ENCODE assay signal across 1 cellular context in the genomic region with DNA sequence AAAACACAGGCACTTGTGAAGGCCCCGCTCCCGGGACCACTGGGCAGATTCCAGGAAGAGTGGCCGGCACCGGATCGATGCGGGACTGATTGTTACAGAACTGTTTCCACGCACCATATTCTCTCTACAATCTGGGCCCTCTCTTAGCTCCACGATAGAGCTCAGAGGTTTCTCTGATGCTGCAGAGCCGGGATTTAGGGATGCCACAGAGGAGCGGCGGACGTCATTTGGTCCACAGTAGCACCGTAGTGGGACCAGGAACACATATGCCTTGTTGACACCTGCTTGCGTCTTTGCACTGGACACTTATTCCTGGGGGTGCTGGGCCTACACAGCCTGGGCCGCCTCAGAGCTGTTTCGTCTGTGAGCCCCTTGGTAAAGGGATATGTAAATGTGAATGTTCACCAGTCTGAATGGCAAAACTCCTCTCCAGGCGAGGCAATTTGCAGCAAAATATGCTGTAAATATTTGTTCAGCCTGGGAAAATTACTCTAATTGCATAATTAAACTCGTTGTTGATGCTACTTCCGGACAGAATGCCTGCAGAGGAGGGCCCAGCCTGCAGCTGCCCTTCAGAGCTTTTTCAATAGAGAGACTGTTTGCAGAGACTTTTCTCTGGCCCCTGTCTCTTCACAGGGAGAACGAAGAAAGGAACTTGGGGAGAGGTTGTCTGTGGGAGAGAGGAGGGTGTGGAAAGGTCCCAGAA.
TF ChIP-seq lines count a peak whose summit lies in the region.

No MANE protein-coding gene starts in this region.

TF ChIP-seq in HepG2, 621 proteins besides CTCF, POLR2A, EP300 and RAD21 (continued from another document and continues in another):
- TF ChIP-seq MXI1 (IDR thresholded peaks at IDR 0.05; ENCODE audit: borderline replicate concordance, low read depth, low read length) (0 out of 3 replicates have a peak, but pooled peaks have one; percentile 18), NFIC (IDR thresholded peaks at IDR 0.05; ENCODE audit: low read length) (0 out of 2 replicates have a peak, but pooled peaks have one; percentile 8), ZNF580 (CRISPR knock-in tag; IDR thresholded peaks at IDR 0.05; ENCODE audit: borderline replicate concordance, low read depth) (peak; percentile 45; the same call in 1 of the 2 replicates), IRX3 (CRISPR knock-in tag; IDR thresholded peaks at IDR 0.05; ENCODE audit: borderline replicate concordance, low read depth) (no peak), HDAC1 (CRISPR knock-in tag; IDR thresholded peaks at IDR 0.05) (peak; percentile 36; the same call in 1 of the 2 replicates), KAT8 (CRISPR knock-in tag; IDR thresholded peaks at IDR 0.05) (0 out of 2 replicates have a peak, but pooled peaks have one; percentile 40), CBX2 (IDR thresholded peaks at IDR 0.05; ENCODE audit: low read depth, low read length) (peak; percentile 68; the same call in 1 of the 2 replicates), CBX2 (CRISPR knock-in tag; IDR thresholded peaks at IDR 0.05; ENCODE audit: low read depth) (no peak), SALL1 (CRISPR knock-in tag; IDR thresholded peaks at IDR 0.05) (peak; percentile 46), HOXA3 (CRISPR knock-in tag; IDR thresholded peaks at IDR 0.05) (no peak), LCORL (IDR thresholded peaks at IDR 0.05) (no peak), LCORL (CRISPR knock-in tag; IDR thresholded peaks at IDR 0.05) (0 out of 2 replicates have a peak, but pooled peaks have one; percentile 27), KDM5B (CRISPR knock-in tag; IDR thresholded peaks at IDR 0.05; ENCODE audit: borderline replicate concordance) (peak; percentile 67; the same call in 1 of the 2 replicates), MTA3 (CRISPR knock-in tag; IDR thresholded peaks at IDR 0.05) (no peak), FOXP1 (IDR thresholded peaks at IDR 0.05) (no peak), FOXP1 (CRISPR knock-in tag; IDR thresholded peaks at IDR 0.05) (no peak), ZBTB3 (CRISPR knock-in tag; IDR thresholded peaks at IDR 0.05; ENCODE audit: borderline replicate concordance, low read depth) (no peak), AGO2 (optimal IDR thresholded peaks at IDR 0.05; ENCODE audit: low read depth, low read length) (no peak), MEF2D (CRISPR knock-in tag; IDR thresholded peaks at IDR 0.05) (no peak), FOXC1 (CRISPR knock-in tag; IDR thresholded peaks at IDR 0.05; ENCODE audit: borderline replicate concordance) (0 out of 2 replicates have a peak, but pooled peaks have one; percentile 20), ZNF180 (CRISPR knock-in tag; IDR thresholded peaks at IDR 0.05; ENCODE audit: borderline replicate concordance, low read depth) (no peak), RARA (CRISPR knock-in tag; IDR thresholded peaks at IDR 0.05) (peak; percentile 39; the same call in 1 of the 2 replicates), ZNF512 (CRISPR knock-in tag; IDR thresholded peaks at IDR 0.05) (no peak), ZNF782 (CRISPR knock-in tag; IDR thresholded peaks at IDR 0.05; ENCODE audit: borderline replicate concordance) (no peak), ZNF607 (CRISPR knock-in tag; IDR thresholded peaks at IDR 0.05; ENCODE audit: borderline replicate concordance) (no peak), IKZF4 (CRISPR knock-in tag; IDR thresholded peaks at IDR 0.05; ENCODE audit: borderline replicate concordance, low read depth, not compliant biosample characterization) (no peak), FUBP1 (CRISPR knock-in tag; IDR thresholded peaks at IDR 0.05; ENCODE audit: borderline replicate concordance) (no peak), ELF1 (CRISPR knock-in tag; IDR thresholded peaks at IDR 0.05) (0 out of 2 replicates have a peak, but pooled peaks have one; percentile 16)
- TF ChIP-seq, protein P1, sequence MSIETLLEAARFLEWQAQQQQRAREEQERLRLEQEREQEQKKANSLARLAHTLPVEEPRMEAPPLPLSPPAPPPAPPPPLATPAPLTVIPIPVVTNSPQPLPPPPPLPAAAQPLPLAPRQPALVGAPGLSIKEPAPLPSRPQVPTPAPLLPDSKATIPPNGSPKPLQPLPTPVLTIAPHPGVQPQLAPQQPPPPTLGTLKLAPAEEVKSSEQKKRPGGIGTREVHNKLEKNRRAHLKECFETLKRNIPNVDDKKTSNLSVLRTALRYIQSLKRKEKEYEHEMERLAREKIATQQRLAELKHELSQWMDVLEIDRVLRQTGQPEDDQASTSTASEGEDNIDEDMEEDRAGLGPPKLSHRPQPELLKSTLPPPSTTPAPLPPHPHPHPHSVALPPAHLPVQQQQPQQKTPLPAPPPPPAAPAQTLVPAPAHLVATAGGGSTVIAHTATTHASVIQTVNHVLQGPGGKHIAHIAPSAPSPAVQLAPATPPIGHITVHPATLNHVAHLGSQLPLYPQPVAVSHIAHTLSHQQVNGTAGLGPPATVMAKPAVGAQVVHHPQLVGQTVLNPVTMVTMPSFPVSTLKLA (IDR thresholded peaks at IDR 0.05): no peak
- TF ChIP-seq, protein P2, sequence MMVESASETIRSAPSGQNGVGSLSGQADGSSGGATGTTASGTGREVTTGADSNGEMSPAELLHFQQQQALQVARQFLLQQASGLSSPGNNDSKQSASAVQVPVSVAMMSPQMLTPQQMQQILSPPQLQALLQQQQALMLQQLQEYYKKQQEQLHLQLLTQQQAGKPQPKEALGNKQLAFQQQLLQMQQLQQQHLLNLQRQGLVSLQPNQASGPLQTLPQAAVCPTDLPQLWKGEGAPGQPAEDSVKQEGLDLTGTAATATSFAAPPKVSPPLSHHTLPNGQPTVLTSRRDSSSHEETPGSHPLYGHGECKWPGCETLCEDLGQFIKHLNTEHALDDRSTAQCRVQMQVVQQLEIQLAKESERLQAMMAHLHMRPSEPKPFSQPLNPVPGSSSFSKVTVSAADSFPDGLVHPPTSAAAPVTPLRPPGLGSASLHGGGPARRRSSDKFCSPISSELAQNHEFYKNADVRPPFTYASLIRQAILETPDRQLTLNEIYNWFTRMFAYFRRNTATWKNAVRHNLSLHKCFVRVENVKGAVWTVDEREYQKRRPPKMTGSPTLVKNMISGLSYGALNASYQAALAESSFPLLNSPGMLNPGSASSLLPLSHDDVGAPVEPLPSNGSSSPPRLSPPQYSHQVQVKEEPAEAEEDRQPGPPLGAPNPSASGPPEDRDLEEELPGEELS (CRISPR knock-in tag; IDR thresholded peaks at IDR 0.05): no peak
- TF ChIP-seq, protein P3, sequence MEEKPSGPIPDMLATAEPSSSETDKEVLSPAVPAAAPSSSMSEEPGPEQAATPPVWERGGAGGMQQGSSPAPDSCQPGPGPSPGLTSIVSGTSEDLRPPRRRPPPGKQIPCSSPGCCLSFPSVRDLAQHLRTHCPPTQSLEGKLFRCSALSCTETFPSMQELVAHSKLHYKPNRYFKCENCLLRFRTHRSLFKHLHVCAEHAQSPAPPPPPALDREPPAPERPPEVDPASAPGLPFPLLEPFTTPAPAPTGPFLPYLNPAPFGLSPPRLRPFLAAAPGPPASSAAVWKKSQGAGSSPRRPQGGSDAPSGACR (CRISPR knock-in tag; IDR thresholded peaks at IDR 0.05): no peak
- TF ChIP-seq, protein P4, sequence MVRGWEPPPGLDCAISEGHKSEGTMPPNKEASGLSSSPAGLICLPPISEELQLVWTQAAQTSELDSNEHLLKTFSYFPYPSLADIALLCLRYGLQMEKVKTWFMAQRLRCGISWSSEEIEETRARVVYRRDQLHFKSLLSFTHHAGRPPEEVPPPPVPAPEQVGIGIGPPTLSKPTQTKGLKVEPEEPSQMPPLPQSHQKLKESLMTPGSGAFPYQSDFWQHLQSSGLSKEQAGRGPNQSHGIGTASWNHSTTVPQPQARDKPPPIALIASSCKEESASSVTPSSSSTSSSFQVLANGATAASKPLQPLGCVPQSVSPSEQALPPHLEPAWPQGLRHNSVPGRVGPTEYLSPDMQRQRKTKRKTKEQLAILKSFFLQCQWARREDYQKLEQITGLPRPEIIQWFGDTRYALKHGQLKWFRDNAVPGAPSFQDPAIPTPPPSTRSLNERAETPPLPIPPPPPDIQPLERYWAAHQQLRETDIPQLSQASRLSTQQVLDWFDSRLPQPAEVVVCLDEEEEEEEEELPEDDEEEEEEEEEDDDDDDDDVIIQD (CRISPR knock-in tag; IDR thresholded peaks at IDR 0.05; ENCODE audit: low read depth): 0 out of 2 replicates have a peak, but pooled peaks have one; percentile 38
- TF ChIP-seq, protein P5, sequence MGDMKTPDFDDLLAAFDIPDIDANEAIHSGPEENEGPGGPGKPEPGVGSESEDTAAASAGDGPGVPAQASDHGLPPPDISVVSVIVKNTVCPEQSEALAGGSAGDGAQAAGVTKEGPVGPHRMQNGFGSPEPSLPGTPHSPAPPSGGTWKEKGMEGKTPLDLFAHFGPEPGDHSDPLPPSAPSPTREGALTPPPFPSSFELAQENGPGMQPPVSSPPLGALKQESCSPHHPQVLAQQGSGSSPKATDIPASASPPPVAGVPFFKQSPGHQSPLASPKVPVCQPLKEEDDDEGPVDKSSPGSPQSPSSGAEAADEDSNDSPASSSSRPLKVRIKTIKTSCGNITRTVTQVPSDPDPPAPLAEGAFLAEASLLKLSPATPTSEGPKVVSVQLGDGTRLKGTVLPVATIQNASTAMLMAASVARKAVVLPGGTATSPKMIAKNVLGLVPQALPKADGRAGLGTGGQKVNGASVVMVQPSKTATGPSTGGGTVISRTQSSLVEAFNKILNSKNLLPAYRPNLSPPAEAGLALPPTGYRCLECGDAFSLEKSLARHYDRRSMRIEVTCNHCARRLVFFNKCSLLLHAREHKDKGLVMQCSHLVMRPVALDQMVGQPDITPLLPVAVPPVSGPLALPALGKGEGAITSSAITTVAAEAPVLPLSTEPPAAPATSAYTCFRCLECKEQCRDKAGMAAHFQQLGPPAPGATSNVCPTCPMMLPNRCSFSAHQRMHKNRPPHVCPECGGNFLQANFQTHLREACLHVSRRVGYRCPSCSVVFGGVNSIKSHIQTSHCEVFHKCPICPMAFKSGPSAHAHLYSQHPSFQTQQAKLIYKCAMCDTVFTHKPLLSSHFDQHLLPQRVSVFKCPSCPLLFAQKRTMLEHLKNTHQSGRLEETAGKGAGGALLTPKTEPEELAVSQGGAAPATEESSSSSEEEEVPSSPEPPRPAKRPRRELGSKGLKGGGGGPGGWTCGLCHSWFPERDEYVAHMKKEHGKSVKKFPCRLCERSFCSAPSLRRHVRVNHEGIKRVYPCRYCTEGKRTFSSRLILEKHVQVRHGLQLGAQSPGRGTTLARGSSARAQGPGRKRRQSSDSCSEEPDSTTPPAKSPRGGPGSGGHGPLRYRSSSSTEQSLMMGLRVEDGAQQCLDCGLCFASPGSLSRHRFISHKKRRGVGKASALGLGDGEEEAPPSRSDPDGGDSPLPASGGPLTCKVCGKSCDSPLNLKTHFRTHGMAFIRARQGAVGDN (CRISPR knock-in tag; IDR thresholded peaks at IDR 0.05): peak; percentile 40
- TF ChIP-seq, protein P6, sequence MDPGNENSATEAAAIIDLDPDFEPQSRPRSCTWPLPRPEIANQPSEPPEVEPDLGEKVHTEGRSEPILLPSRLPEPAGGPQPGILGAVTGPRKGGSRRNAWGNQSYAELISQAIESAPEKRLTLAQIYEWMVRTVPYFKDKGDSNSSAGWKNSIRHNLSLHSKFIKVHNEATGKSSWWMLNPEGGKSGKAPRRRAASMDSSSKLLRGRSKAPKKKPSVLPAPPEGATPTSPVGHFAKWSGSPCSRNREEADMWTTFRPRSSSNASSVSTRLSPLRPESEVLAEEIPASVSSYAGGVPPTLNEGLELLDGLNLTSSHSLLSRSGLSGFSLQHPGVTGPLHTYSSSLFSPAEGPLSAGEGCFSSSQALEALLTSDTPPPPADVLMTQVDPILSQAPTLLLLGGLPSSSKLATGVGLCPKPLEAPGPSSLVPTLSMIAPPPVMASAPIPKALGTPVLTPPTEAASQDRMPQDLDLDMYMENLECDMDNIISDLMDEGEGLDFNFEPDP (CRISPR knock-in tag; conservative IDR thresholded peaks at IDR 0.05): 0 out of 2 replicates have a peak, but pooled peaks have one; percentile 59
